Comparison of ENCODE assay signal across 13 cellular contexts in genomic region chr9:77810637-77811119, GRCh38.
DNase-seq lines count a peak whose midpoint lies in the region; ATAC-seq and TF ChIP-seq lines count a peak whose summit lies in the region.
"Had no signal": no experiment of that assay in that cellular context is flagged by ENCODE, and none has a peak within 500 bp of the region (broad histone marks: within the 10 kb centered on the region; RNA-seq: fewer than 3 reads in every experiment).

No MANE protein-coding gene starts in this region.

- no peak for DNase-seq in CD4-positive, alpha-beta T cell
- DNase-seq in DMS153 treated with DMSO at 0.1 percent for 48 hours (lab: John Stamatoyannopoulos, UW; ENCODE audit: unreplicated experiment) (peak; percentile 16), NCI-H748 treated with DMSO at 0.1 percent for 48 hours (lab: John Stamatoyannopoulos, UW) (peak; percentile 71), left colon (no peak), MG63 (no peak), SKM-1 (lab: John Stamatoyannopoulos, UW; ENCODE audit: unreplicated experiment) (no peak)
- DNase-seq in natural killer cell treated with Interleukin-12 subunit alpha and Interleukin-12 subunit beta and Interleukin-15 and Interleukin-18, amount 100 ng/mL, for 72 hours (ENCODE audit: low spot score): no peak
- DNase-seq: ACHN; CD4-positive, CD25-positive, alpha-beta regulatory T cell; DMS53; GF-D8; HCEC 1CT had no signal

- H3K4me3 ChIP-seq in MG63: no peak overlapping the region
- H3K4me3 ChIP-seq: BLaER1 treated with 17β-estradiol and CSF1 and Interleukin-3, amounts not matched to agents 10 nM and 100 nM had no signal

- CTCF ChIA-PET in CD4-positive, alpha-beta T cell (lab: Charles Lee): no interaction called here

- intact Hi-C loops in CD4-positive, alpha-beta T cell (cut with DNase I, micrococcal nuclease): no loop called here
- intact Hi-C loops in left colon (cut with DNase I, micrococcal nuclease): no loop called here

- no peaks in the 10 kb centered on the region for H3K27me3 ChIP-seq in CD4-positive, alpha-beta T cell (ENCODE audit: control insufficient read depth, insufficient read depth, low read length)
- H3K27me3 ChIP-seq in MG63: no peaks in the 10 kb centered on the region
- H3K27me3 ChIP-seq: BLaER1 treated with 17β-estradiol and CSF1 and Interleukin-3, amounts not matched to agents 10 nM and 100 nM had no signal

- POLR2A ChIA-PET in CD4-positive, alpha-beta T cell (lab: Charles Lee): no interaction called here

- no peaks in the 10 kb centered on the region for H3K27me3 Mint-ChIP-seq in CD4-positive, alpha-beta T cell
- H3K27me3 Mint-ChIP-seq in natural killer cell treated with Interleukin-12 subunit alpha and Interleukin-12 subunit beta and Interleukin-15 and Interleukin-18, amount 100 ng/mL, for 72 hours: no peaks in the 10 kb centered on the region
- H3K27me3 Mint-ChIP-seq: CD4-positive, CD25-positive, alpha-beta regulatory T cell had no signal

- H3K9me3 ChIP-seq in CD4-positive, alpha-beta T cell (ENCODE audit: control insufficient read depth, low read length): no peaks in the 10 kb centered on the region
- H3K9me3 ChIP-seq in MG63: no peaks in the 10 kb centered on the region
- H3K9me3 ChIP-seq: BLaER1 treated with 17β-estradiol and CSF1 and Interleukin-3, amounts not matched to agents 10 nM and 100 nM had no signal

- H3K27ac Mint-ChIP-seq in CD4-positive, alpha-beta T cell: peak overlapping the region; percentile 26
- H3K27ac Mint-ChIP-seq in natural killer cell treated with Interleukin-12 subunit alpha and Interleukin-12 subunit beta and Interleukin-15 and Interleukin-18, amount 100 ng/mL, for 72 hours: no peak overlapping the region

- peaks cover 87% of the 10 kb centered on the region for H3K36me3 Mint-ChIP-seq in CD4-positive, alpha-beta T cell (ENCODE audit: low read depth)
- H3K36me3 Mint-ChIP-seq in natural killer cell treated with Interleukin-12 subunit alpha and Interleukin-12 subunit beta and Interleukin-15 and Interleukin-18, amount 100 ng/mL, for 72 hours: no peaks in the 10 kb centered on the region

- no peak overlapping the region for H3K27ac ChIP-seq in CD4-positive, alpha-beta T cell (ENCODE audit: low read depth, low read length)
- H3K27ac ChIP-seq: BLaER1 treated with 17β-estradiol and CSF1 and Interleukin-3, amounts not matched to agents 10 nM and 100 nM had no signal

- H3K4me1 Mint-ChIP-seq in CD4-positive, alpha-beta T cell (ENCODE audit: low read depth): peaks cover 47% of the 10 kb centered on the region
- H3K4me1 Mint-ChIP-seq in natural killer cell treated with Interleukin-12 subunit alpha and Interleukin-12 subunit beta and Interleukin-15 and Interleukin-18, amount 100 ng/mL, for 72 hours (ENCODE audit: low read depth in 2 of 2): peaks cover 0 to 14% of the 10 kb centered on the region in 2 donors

- H3K36me3 ChIP-seq in MG63: peaks cover 4% of the 10 kb centered on the region; the same call in 1 of the 2 replicates

- ATAC-seq in CD4-positive, alpha-beta T cell (ENCODE audit: poor library complexity): no peak
- peak; percentile 72 for ATAC-seq in left colon
- no peak for ATAC-seq in natural killer cell treated with Interleukin-12 subunit alpha and Interleukin-12 subunit beta and Interleukin-15 and Interleukin-18, amount 100 ng/mL, for 72 hours

- TF ChIP-seq CTCF in CD4-positive, alpha-beta T cell (IDR thresholded peaks at IDR 0.05): no peak

- H3K4me3 Mint-ChIP-seq in CD4-positive, alpha-beta T cell: no peak overlapping the region
- no peak overlapping the region for H3K4me3 Mint-ChIP-seq in natural killer cell treated with Interleukin-12 subunit alpha and Interleukin-12 subunit beta and Interleukin-15 and Interleukin-18, amount 100 ng/mL, for 72 hours
- H3K4me3 Mint-ChIP-seq: CD4-positive, CD25-positive, alpha-beta regulatory T cell had no signal

- no peaks in the 10 kb centered on the region for H3K9me3 Mint-ChIP-seq in CD4-positive, alpha-beta T cell
- H3K9me3 Mint-ChIP-seq in natural killer cell treated with Interleukin-12 subunit alpha and Interleukin-12 subunit beta and Interleukin-15 and Interleukin-18, amount 100 ng/mL, for 72 hours: no peaks in the 10 kb centered on the region

Comparison
In these comparisons a context has a peak if more than half of its experiments do, and no peak if none do; other contexts are left out.
1. DNase-seq: peak in DMS153 treated with DMSO at 0.1 percent for 48 hours (single experiment) and NCI-H748 treated with DMSO at 0.1 percent for 48 hours (single experiment); none in CD4-positive, alpha-beta T cell (0 of 10), left colon (0 of 2), natural killer cell treated with Interleukin-12 subunit alpha and Interleukin-12 subunit beta and Interleukin-15 and Interleukin-18, amount 100 ng/mL, for 72 hours (single experiment), MG63 (single experiment) and SKM-1 (single experiment).